Comparison of ENCODE assay signal across 1 cellular context in genomic region chr1:52588535-52588934, GRCh38.
TF ChIP-seq lines count a peak whose summit lies in the region.

No MANE protein-coding gene starts in this region.

TF ChIP-seq in WTC11, 78 proteins besides CTCF, POLR2A, EP300 and RAD21:
- TF ChIP-seq GRHL2 (CRISPR knock-in tag; IDR thresholded peaks at IDR 0.05; ENCODE audit: insufficient replicate concordance, severe bottlenecking) (no peak), KAT7 (CRISPR knock-in tag; IDR thresholded peaks at IDR 0.05; ENCODE audit: borderline replicate concordance) (no peak), ZNF512 (CRISPR knock-in tag; IDR thresholded peaks at IDR 0.05; ENCODE audit: borderline replicate concordance) (no peak), PRRX2 (CRISPR knock-in tag; IDR thresholded peaks at IDR 0.05) (no peak), JUN (CRISPR knock-in tag; IDR thresholded peaks at IDR 0.05) (no peak), FOXP1 (CRISPR knock-in tag; IDR thresholded peaks at IDR 0.05; ENCODE audit: borderline replicate concordance) (no peak), CBFB (CRISPR knock-in tag; IDR thresholded peaks at IDR 0.05; ENCODE audit: low read depth) (no peak), SMAD4 (CRISPR knock-in tag; IDR thresholded peaks at IDR 0.05) (no peak), ZNF219 (CRISPR knock-in tag; IDR thresholded peaks at IDR 0.05; ENCODE audit: borderline replicate concordance) (no peak), JAZF1 (CRISPR knock-in tag; IDR thresholded peaks at IDR 0.05) (no peak), RORB (CRISPR knock-in tag; IDR thresholded peaks at IDR 0.05) (no peak)
- TF ChIP-seq, protein P1, sequence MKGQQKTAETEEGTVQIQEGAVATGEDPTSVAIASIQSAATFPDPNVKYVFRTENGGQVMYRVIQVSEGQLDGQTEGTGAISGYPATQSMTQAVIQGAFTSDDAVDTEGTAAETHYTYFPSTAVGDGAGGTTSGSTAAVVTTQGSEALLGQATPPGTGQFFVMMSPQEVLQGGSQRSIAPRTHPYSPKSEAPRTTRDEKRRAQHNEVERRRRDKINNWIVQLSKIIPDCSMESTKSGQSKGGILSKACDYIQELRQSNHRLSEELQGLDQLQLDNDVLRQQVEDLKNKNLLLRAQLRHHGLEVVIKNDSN (CRISPR knock-in tag; IDR thresholded peaks at IDR 0.05), result no peak
- TF ChIP-seq, protein P2, sequence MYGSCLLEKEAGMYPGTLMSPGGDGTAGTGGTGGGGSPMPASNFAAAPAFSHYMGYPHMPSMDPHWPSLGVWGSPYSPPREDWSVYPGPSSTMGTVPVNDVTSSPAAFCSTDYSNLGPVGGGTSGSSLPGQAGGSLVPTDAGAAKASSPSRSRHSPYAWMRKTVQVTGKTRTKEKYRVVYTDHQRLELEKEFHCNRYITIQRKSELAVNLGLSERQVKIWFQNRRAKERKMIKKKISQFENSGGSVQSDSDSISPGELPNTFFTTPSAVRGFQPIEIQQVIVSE (CRISPR knock-in tag; IDR thresholded peaks at IDR 0.05; ENCODE audit: borderline replicate concordance), result no peak
- TF ChIP-seq, protein P3, sequence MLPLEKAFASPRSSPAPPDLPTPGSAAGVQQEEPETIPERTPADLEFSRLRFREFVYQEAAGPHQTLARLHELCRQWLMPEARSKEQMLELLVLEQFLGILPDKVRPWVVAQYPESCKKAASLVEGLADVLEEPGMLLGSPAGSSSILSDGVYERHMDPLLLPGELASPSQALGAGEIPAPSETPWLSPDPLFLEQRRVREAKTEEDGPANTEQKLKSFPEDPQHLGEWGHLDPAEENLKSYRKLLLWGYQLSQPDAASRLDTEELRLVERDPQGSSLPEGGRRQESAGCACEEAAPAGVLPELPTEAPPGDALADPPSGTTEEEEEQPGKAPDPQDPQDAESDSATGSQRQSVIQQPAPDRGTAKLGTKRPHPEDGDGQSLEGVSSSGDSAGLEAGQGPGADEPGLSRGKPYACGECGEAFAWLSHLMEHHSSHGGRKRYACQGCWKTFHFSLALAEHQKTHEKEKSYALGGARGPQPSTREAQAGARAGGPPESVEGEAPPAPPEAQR (CRISPR knock-in tag; IDR thresholded peaks at IDR 0.05), result no peak
